In genomic region chrX:51192104-51192503, GRCh38 we compare ENCODE assay signal across 17 cellular contexts.
A peak's percentile ranks its signal among the peaks of the same experiment; 100 is the strongest.
DNase-seq lines count a peak whose midpoint lies in the region; ATAC-seq and TF ChIP-seq lines count a peak whose summit lies in the region.
"Had no signal": no experiment of that assay in that cellular context is flagged by ENCODE, and none has a peak within 500 bp of the region (broad histone marks: within the 10 kb centered on the region; RNA-seq: fewer than 3 reads in every experiment).

No MANE protein-coding gene starts in this region.

- H3K27ac Mint-ChIP-seq in WTC11 = no peak overlapping the region
- H3K27ac Mint-ChIP-seq: CD4-positive, CD25-positive, alpha-beta regulatory T cell had no signal

- in situ Hi-C loops in brain microvascular endothelial cell (cut with HindIII; ENCODE audit: low pct_ligation_motif_present, low sequenced_read_pairs) = no loop called here

- H3K4me1 Mint-ChIP-seq in WTC11 = peaks cover 6% of the 10 kb centered on the region; the same call in 1 of the 2 replicates
- H3K4me1 Mint-ChIP-seq: CD4-positive, CD25-positive, alpha-beta regulatory T cell had no signal

- no peak overlapping the region for H3K9ac ChIP-seq in iPS-20b (ENCODE audit: low read depth, low read length)
- H3K9ac ChIP-seq: KMS-11 had no signal

- H3K36me3 ChIP-seq in H7 (replicated peaks; ENCODE audit: control insufficient read depth, insufficient read depth, low read length) (no peaks in the 10 kb centered on the region), iPS-20b (ENCODE audit: insufficient read depth, low read depth, low read length) (no peaks in the 10 kb centered on the region), brain microvascular endothelial cell (replicated peaks) (no peaks in the 10 kb centered on the region)
- H3K36me3 ChIP-seq: BE2C had no signal

- H3K27me3 ChIP-seq in H7 (ENCODE audit: control insufficient read depth, insufficient read depth, low read length) (no peaks in the 10 kb centered on the region), iPS-20b (ENCODE audit: insufficient read depth, low read length) (no peaks in the 10 kb centered on the region), brain microvascular endothelial cell (replicated peaks) (no peaks in the 10 kb centered on the region)
- H3K27me3 ChIP-seq: BE2C had no signal

- H3K27ac ChIP-seq in iPS-20b (ENCODE audit: low read length) (no peak overlapping the region), brain microvascular endothelial cell (no peak overlapping the region)
- H3K27ac ChIP-seq: KMS-11 had no signal

- H3K27me3 Mint-ChIP-seq in WTC11 (ENCODE audit: low read depth) = no peaks in the 10 kb centered on the region; the same call in 1 of the 2 replicates
- H3K27me3 Mint-ChIP-seq: CD4-positive, CD25-positive, alpha-beta regulatory T cell had no signal

- DNase-seq in H7 = peak; percentile 9
- no peak for DNase-seq in WTC11 (ENCODE audit: low spot score)
- no peak for DNase-seq in anterior cingulate cortex (lab: John Stamatoyannopoulos, UW)
- no peak for DNase-seq in brain microvascular endothelial cell
- DNase-seq: ACHN; BE2C; C1 segment of cervical spinal cord; Caco-2; CD4-positive, CD25-positive, alpha-beta regulatory T cell; DMS153; DMS79; GOT3; HCEC 1CT had no signal

- peaks cover 14% of the 10 kb centered on the region for H3K36me3 Mint-ChIP-seq in WTC11

- no peak for TF ChIP-seq CTCF in WTC11 (IDR thresholded peaks at IDR 0.05)
- no peak for TF ChIP-seq CTCF in brain microvascular endothelial cell (IDR thresholded peaks at IDR 0.05; ENCODE audit: low read depth, low read length, missing control alignments)

- CTCF ChIA-PET in WTC11 (lab: Charles Lee) = interaction anchor here (0.9 kb wide), 1 partner anchor 10 kb away, joined by 5 read pairs; no protein-coding TSS in a partner anchor

- H3K4me3 ChIP-seq in H7 (ENCODE audit: insufficient read depth, low read depth, low read length) (no peak overlapping the region), iPS-20b (ENCODE audit: low read length) (peak overlapping the region; percentile 9; the same call in 1 of the 2 replicates), brain microvascular endothelial cell (ENCODE audit: low read depth, low read length) (no peak overlapping the region)
- H3K4me3 ChIP-seq: GM12878 had no signal

- POLR2A ChIA-PET in WTC11 (lab: Charles Lee) = no interaction called here

- H3K4me1 ChIP-seq in iPS-20b (ENCODE audit: insufficient read depth, low read length) = peaks cover 2% of the 10 kb centered on the region; the same call in 1 of the 2 replicates
- H3K4me1 ChIP-seq: BE2C, Caco-2 had no signal

- no peak overlapping the region for H3K4me3 Mint-ChIP-seq in WTC11
- H3K4me3 Mint-ChIP-seq: CD4-positive, CD25-positive, alpha-beta regulatory T cell had no signal

- H3K9me3 ChIP-seq in iPS-20b (ENCODE audit: insufficient read depth, low read depth, low read length) = no peaks in the 10 kb centered on the region; the same call in 1 of the 2 replicates
- H3K9me3 ChIP-seq: BE2C, Caco-2 had no signal

- peaks cover 32% of the 10 kb centered on the region for H3K9me3 Mint-ChIP-seq in WTC11

- ATAC-seq in WTC11 = peak; percentile 65
- no peak for ATAC-seq in GM21576 (IDR thresholded peaks at IDR 0.05; ENCODE audit: unreplicated experiment)
- ATAC-seq: GM12878 had no signal

TF ChIP-seq in WTC11, 78 proteins besides CTCF, POLR2A, EP300 and RAD21:
- no peak for TF ChIP-seq ATF3 (CRISPR knock-in tag; conservative IDR thresholded peaks at IDR 0.05)
- TF ChIP-seq PRRX2 (CRISPR knock-in tag; IDR thresholded peaks at IDR 0.05) = no peak
